ENCODE assay signal across 8 cellular contexts in the genomic region with DNA sequence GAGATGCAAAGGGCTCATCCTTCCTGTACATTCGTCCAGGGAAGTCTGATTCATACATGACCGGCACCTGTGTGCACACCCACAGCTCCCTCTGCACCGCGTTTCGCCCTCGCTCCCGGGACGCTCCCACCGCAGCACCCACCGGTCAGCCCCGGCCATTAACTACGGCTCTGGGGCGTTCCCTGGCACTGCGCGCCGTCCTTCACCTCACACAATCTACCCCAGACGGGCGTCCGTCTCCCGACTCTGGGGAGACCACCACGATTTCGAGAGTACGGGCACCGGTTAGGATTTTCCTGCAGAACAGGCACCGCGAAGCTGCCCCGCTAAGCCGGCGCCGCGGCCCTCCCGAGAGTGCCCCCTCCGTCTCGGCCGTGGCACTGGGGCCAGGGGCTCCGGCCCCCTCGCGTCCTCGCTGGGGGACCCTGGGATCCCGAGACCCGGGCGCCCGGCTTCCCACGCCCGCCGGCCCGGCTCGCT. TPM values are rescaled to one million over a fixed set of nuclear protein-coding genes. Genes with fewer than 3 reads are reported as not detected.
DNase-seq lines count a peak whose midpoint lies in the region; ATAC-seq, FAIRE-seq and TF ChIP-seq lines count a peak whose summit lies in the region.

No MANE protein-coding gene starts in this region.

- ATAC-seq in GM18868 (IDR thresholded peaks at IDR 0.05; ENCODE audit: unreplicated experiment) (peak; percentile 40), HG03066 (IDR thresholded peaks at IDR 0.05; ENCODE audit: low read depth, unreplicated experiment) (peak; percentile 42), PC-3 (peak; percentile 78), Right ventricle myocardium inferior (peak; percentile 48)

- POLR2A ChIA-PET in AG04450 (lab: Yijun Ruan, JAX): interaction anchor here (0.7 to 1.0 kb wide), 6 partner anchors 9 to 186 kb away, joined by 3 to 9 read pairs (median 4); no protein-coding TSS in a partner anchor
- POLR2A ChIA-PET in PC-3 (lab: Charles Lee; ENCODE audit: unreplicated experiment): interaction anchor here (0.6 kb wide), 1 partner anchor 173 kb away, joined by 3 read pairs; no protein-coding TSS in a partner anchor

- DNase-seq in AG04450 (ENCODE audit: low read depth, low spot score) (no peak), PC-3 (peak; percentile 59), Right ventricle myocardium inferior (ENCODE audit: missing footprints) (peak; percentile 78), osteocyte (ENCODE audit: extremely low spot score, unreplicated experiment) (peak; percentile 84), urothelium cell line (ENCODE audit: low spot score) (peak; percentile 64)

- H3K36me3 ChIP-seq in PC-3 (ENCODE audit: low read depth, low read length): no peaks in the 10 kb centered on the region

- H3K27ac ChIP-seq in AG04450 (ENCODE audit: low read depth, low read length) (peak overlapping the region; percentile 77), PC-3 (ENCODE audit: low read length) (peak overlapping the region; percentile 94)

- no peaks in the 10 kb centered on the region for H3F3A ChIP-seq in PC-3 (ENCODE audit: low read length, unreplicated experiment)

- no peaks in the 10 kb centered on the region for H4K20me1 ChIP-seq in PC-3 (ENCODE audit: low read length)

- H3K9me3 Mint-ChIP-seq in activated naive CD8-positive, alpha-beta T cell (ENCODE audit: low read depth): no peaks in the 10 kb centered on the region
- no peaks in the 10 kb centered on the region for H3K9me3 Mint-ChIP-seq in osteocyte (ENCODE audit: unreplicated experiment)

- H3K36me3 Mint-ChIP-seq in activated naive CD8-positive, alpha-beta T cell: peaks cover 3% of the 10 kb centered on the region
- peaks cover 12% of the 10 kb centered on the region for H3K36me3 Mint-ChIP-seq in osteocyte (ENCODE audit: unreplicated experiment)

- peak overlapping the region; percentile 77 for H3K27ac Mint-ChIP-seq in activated naive CD8-positive, alpha-beta T cell
- peak overlapping the region; percentile 82 for H3K27ac Mint-ChIP-seq in osteocyte (ENCODE audit: unreplicated experiment)

- peaks cover 12% of the 10 kb centered on the region for H3K4me1 ChIP-seq in PC-3 (ENCODE audit: insufficient read depth, low read length)

- H3K9me2 ChIP-seq in PC-3 (replicated peaks; ENCODE audit: low read length): no peaks in the 10 kb centered on the region

- H3K9ac ChIP-seq in PC-3 (ENCODE audit: low read length): peak overlapping the region; percentile 100

- no peaks in the 10 kb centered on the region for H3K27me3 ChIP-seq in AG04450 (ENCODE audit: control insufficient read depth, insufficient read depth, low read length)
- H3K27me3 ChIP-seq in PC-3 (ENCODE audit: low read length): no peaks in the 10 kb centered on the region

- peak overlapping the region; percentile 87 for H3K4me3 ChIP-seq in AG04450 (ENCODE audit: low read depth, low read length)
- H3K4me3 ChIP-seq in PC-3 (ENCODE audit: low read length): peak overlapping the region; percentile 77

- H3K27me3 Mint-ChIP-seq in activated naive CD8-positive, alpha-beta T cell: no peaks in the 10 kb centered on the region
- H3K27me3 Mint-ChIP-seq in osteocyte (ENCODE audit: unreplicated experiment): no peaks in the 10 kb centered on the region

- TF ChIP-seq CTCF in AG04450 (IDR thresholded peaks at IDR 0.05; ENCODE audit: low read depth, low read length): no peak
- no peak for TF ChIP-seq CTCF in PC-3 (conservative IDR thresholded peaks at IDR 0.05; ENCODE audit: low read depth, low read length)
- TF ChIP-seq CTCF in osteocyte (IDR thresholded peaks at IDR 0.05): no peak

- H3K9me3 ChIP-seq in AG04450 (ENCODE audit: control insufficient read depth, insufficient read depth, low read length) (no peaks in the 10 kb centered on the region; the same call in 1 of the 2 replicates), PC-3 (ENCODE audit: low read length) (no peaks in the 10 kb centered on the region)

- no TSS peak for BruUV-seq in PC-3 (replicated peaks; lab: Mats Ljungman, UMichigan)

- intact Hi-C loops in PC-3 (cut with micrococcal nuclease) (loop anchor here (2.0 kb wide), 1 partner anchor 29 kb away; no protein-coding TSS in a partner anchor), Right ventricle myocardium inferior (cut with DNase I) (loop anchor here (5.0 kb wide), 2 partner anchors 125 to 185 kb away; no protein-coding TSS in a partner anchor)

- peak overlapping the region; percentile 87 for H3K4me3 Mint-ChIP-seq in activated naive CD8-positive, alpha-beta T cell
- peak overlapping the region; percentile 94 for H3K4me3 Mint-ChIP-seq in osteocyte (ENCODE audit: unreplicated experiment)

- H3K4me1 Mint-ChIP-seq in activated naive CD8-positive, alpha-beta T cell (ENCODE audit: low read depth): peaks cover 32% of the 10 kb centered on the region
- H3K4me1 Mint-ChIP-seq in osteocyte (ENCODE audit: unreplicated experiment): peaks cover 28% of the 10 kb centered on the region

- CTCF ChIA-PET in AG04450 (lab: Charles Lee): interaction anchor here (1.0 to 1.1 kb wide), 2 partner anchors 26 to 48 kb away, joined by 3 to 4 read pairs; a partner anchor contains a TSS
- CTCF ChIA-PET in PC-3 (lab: Charles Lee): no interaction called here

- H3K4me2 ChIP-seq in PC-3 (ENCODE audit: low read length): peak overlapping the region; percentile 92

- FAIRE-seq in urothelium cell line (lab: Jason Lieb, UNC): no peak

- peak overlapping the region; percentile 89 for H2AFZ ChIP-seq in PC-3 (ENCODE audit: low read length)

- H3K79me2 ChIP-seq in PC-3 (ENCODE audit: low read length): peaks cover 55% of the 10 kb centered on the region

RNA-seq across cellular contexts. Expression of a gene that starts 0.4 kb away (rescaled TPM):
- polyA plus RNA-seq in AG04450 (2011; rRNA removed): 14.4 and 17.9 TPM in 2 replicates
- 27.1 and 29.9 TPM in 2 replicates for polyA minus RNA-seq in AG04450 (2011; rRNA and poly(A)+ RNA removed)
- total RNA-seq in PC-3 (2014; rRNA removed) (7.9 and 12.8 TPM in 2 replicates), Right ventricle myocardium inferior (31.5 TPM), osteocyte (29.0 and 30.6 TPM in 2 replicates)

RNA-seq across cellular contexts. Expression of a gene that starts 47.6 kb away (rescaled TPM):
- polyA plus RNA-seq in AG04450 (2011; rRNA removed): 20.9 and 30.3 TPM in 2 replicates
- polyA minus RNA-seq in AG04450 (2011; rRNA and poly(A)+ RNA removed): 5.6 and 7.6 TPM in 2 replicates
- total RNA-seq in PC-3 (2014; rRNA removed): 46.3 and 47.3 TPM in 2 replicates
- total RNA-seq in Right ventricle myocardium inferior: 26.6 TPM
- total RNA-seq in osteocyte: 31.0 and 34.3 TPM in 2 replicates
